In genomic region chr17:27079660-27080059, GRCh38 we compare ENCODE assay signal across 8 cellular contexts.
"Had no signal": no experiment of that assay in that cellular context is flagged by ENCODE, and none has a peak within 500 bp of the region (broad histone marks: within the 10 kb centered on the region; RNA-seq: fewer than 3 reads in every experiment).

No MANE protein-coding gene starts in this region.

- FAIRE-seq: G401.6, GM12878, GM12891, GM12892, GM18507, GM19239 had no signal

- DNase-seq: GDM1, GF-D8 had no signal

- H3K4me3 ChIP-seq: GM12878 had no signal

- ATAC-seq: GM12878 had no signal
